ENCODE assay signal across 9 cellular contexts in genomic region chr17:61761827-61762226, GRCh38.
"Had no signal": no experiment of that assay in that cellular context is flagged by ENCODE, and none has a peak within 500 bp of the region (broad histone marks: within the 10 kb centered on the region; RNA-seq: fewer than 3 reads in every experiment).

No MANE protein-coding gene starts in this region.

- ATAC-seq: GM23338, HepG2 had no signal

- H3K4me3 ChIP-seq: GM23338 had no signal

- DNase-seq: H9, HFFc6, KG1 had no signal

- H3K4me3 Mint-ChIP-seq: GM23338, H9, HFFc6, IgD-negative memory B cell had no signal

- H3K27ac ChIP-seq: HL-60 had no signal

- H3K9me3 Mint-ChIP-seq: GM23338 had no signal

- FAIRE-seq: H1, H54, HepG2 had no signal

- H3K27ac Mint-ChIP-seq: GM23338, H9, IgD-negative memory B cell had no signal

- H3K27me3 Mint-ChIP-seq: IgD-negative memory B cell had no signal

- H2AFZ ChIP-seq: GM23338 had no signal

- H3K4me2 ChIP-seq: GM23338 had no signal
